In the genomic region with DNA sequence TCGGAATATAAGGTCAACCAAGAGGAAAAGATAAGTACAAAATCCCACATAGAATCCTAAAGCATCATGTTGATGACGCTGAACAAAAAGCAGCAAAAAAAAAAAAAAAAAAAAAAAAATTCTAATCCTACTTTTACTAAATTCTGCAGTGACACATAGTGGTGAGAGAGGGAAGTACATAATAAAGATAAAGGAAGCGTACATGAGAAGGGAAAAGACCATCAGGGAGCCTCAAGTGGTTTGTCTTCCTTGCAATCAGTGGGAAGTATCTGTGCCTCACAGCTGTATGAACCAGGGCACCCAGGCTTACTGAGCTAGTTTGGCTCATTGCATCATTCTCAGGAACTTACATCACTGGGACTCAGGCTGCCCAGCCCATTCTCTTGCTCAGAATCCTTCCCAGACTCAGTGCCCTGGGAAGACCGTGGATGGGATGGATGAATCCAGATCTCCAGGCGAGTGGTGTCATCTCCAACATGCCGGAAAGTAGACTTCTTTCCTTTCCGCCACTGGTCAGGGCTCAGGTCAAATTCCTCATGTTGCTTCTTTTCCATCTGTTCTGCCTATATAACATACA, we compare ENCODE assay signal across 8 cellular contexts. TPM values are rescaled to one million over a fixed set of nuclear protein-coding genes. Genes with fewer than 3 reads are reported as not detected.
DNase-seq lines count a peak whose midpoint lies in the region; ATAC-seq, FAIRE-seq and TF ChIP-seq lines count a peak whose summit lies in the region.

No MANE protein-coding gene starts in this region.

- in situ Hi-C loops in Caki2 (cut with HindIII; ENCODE audit: low pct_unique_long_range_greater_than_20kb, low sequenced_read_pairs): no loop called here

- H3K9me2 ChIP-seq in PC-9 (ENCODE audit: insufficient read depth): no peaks in the 10 kb centered on the region

- no peaks in the 10 kb centered on the region for H3K4me1 ChIP-seq in PC-9 (replicated peaks; ENCODE audit: insufficient read depth)

- peaks cover 12% of the 10 kb centered on the region for H3K36me3 ChIP-seq in PC-9 (ENCODE audit: low read depth)
- H3K36me3 ChIP-seq in bronchial epithelial cell (ENCODE audit: control insufficient read depth, insufficient read depth, low read length): peaks cover 15% of the 10 kb centered on the region
- peaks cover 5% of the 10 kb centered on the region for H3K36me3 ChIP-seq in kidney epithelial cell (ENCODE audit: control insufficient read depth, insufficient read depth, low read length)

- ATAC-seq in HG02759 (IDR thresholded peaks at IDR 0.05; ENCODE audit: unreplicated experiment): no peak

- no peaks in the 10 kb centered on the region for H3K79me2 ChIP-seq in PC-9 (ENCODE audit: low read depth)

- TF ChIP-seq CTCF in PC-9 (conservative IDR thresholded peaks at IDR 0.05): peak; percentile 81
- peak; percentile 20 for TF ChIP-seq CTCF in bronchial epithelial cell (IDR thresholded peaks at IDR 0.05; ENCODE audit: insufficient read depth, low read length, severe bottlenecking)
- peak; percentile 49 for TF ChIP-seq CTCF in kidney epithelial cell (IDR thresholded peaks at IDR 0.05; ENCODE audit: insufficient read depth, low read length, poor library complexity, severe bottlenecking)

- H3F3A ChIP-seq in PC-9 (ENCODE audit: insufficient read depth, low read depth): peaks cover 14% of the 10 kb centered on the region; the same call in 1 of the 2 replicates

- no peak overlapping the region for H3K4me2 ChIP-seq in PC-9

- BruUV-seq in PC-9 (replicated peaks; lab: Mats Ljungman, UMichigan): no TSS peak

- H4K20me1 ChIP-seq in PC-9 (ENCODE audit: insufficient read depth): peaks cover 4% of the 10 kb centered on the region

- DNase-seq in Caki2 (ENCODE audit: low read depth) (peak; percentile 59), HEK293T (ENCODE audit: extremely low spot score) (peak; percentile 46), PC-9 (peak; percentile 6 to 56), bronchial epithelial cell (ENCODE audit: low read depth) (peak; percentile 67), kidney epithelial cell (ENCODE audit: low read depth) (no peak), superior temporal gyrus (ENCODE audit: extremely low spot score) (peak; percentile 82), posterior cingulate gyrus (no peak)

- POLR2A ChIA-PET in HEK293T (lab: Yijun Ruan, JAX) (interaction anchor here (1.7 kb wide), 1 partner anchor 21 kb away, joined by 8 read pairs; the partner anchor contains the start of genes SMG6 and SRR), PC-9 (lab: Charles Lee; ENCODE audit: unreplicated experiment) (no interaction called here)

- CTCF ChIA-PET in HEK293T (lab: Yijun Ruan, JAX): interaction anchor here (0.6 to 0.7 kb wide), 2 partner anchors 17 to 229 kb away, joined by 6 to 8 read pairs; no protein-coding TSS in a partner anchor
- CTCF ChIA-PET in PC-9 (lab: Charles Lee): interaction anchor here (0.6 kb wide), 1 partner anchor 160 kb away, joined by 4 read pairs; no protein-coding TSS in a partner anchor

- H2AFZ ChIP-seq in PC-9: no peak overlapping the region

- H3K27me3 ChIP-seq in PC-9 (ENCODE audit: insufficient read depth, low read depth) (no peaks in the 10 kb centered on the region), bronchial epithelial cell (ENCODE audit: control insufficient read depth, insufficient read depth, low read length) (no peaks in the 10 kb centered on the region), kidney epithelial cell (ENCODE audit: control insufficient read depth, insufficient read depth, low read length) (no peaks in the 10 kb centered on the region)

- FAIRE-seq in bronchial epithelial cell (lab: Jason Lieb, UNC): peak; percentile 28

- H3K9me3 ChIP-seq in PC-9 (ENCODE audit: insufficient read depth, low read depth): no peaks in the 10 kb centered on the region

- 0 out of 2 replicates have a peak overlapping the region, but pooled peaks have one; percentile 23 for H3K27ac ChIP-seq in PC-9

- intact Hi-C loops in PC-9 (cut with micrococcal nuclease; ENCODE audit: unreplicated experiment) (loop anchor here (5.0 to 10.0 kb wide), 2 partner anchors 230 to 388 kb away; no protein-coding TSS in a partner anchor), posterior cingulate gyrus (cut with DNase I) (no loop called here)

- H3K4me3 ChIP-seq in PC-9: no peak overlapping the region
- H3K4me3 ChIP-seq in bronchial epithelial cell (ENCODE audit: low read depth, low read length): no peak overlapping the region
- H3K4me3 ChIP-seq in kidney epithelial cell (ENCODE audit: low read depth, low read length): no peak overlapping the region

TF ChIP-seq in HEK293T, 16 proteins besides CTCF, POLR2A, EP300 and RAD21:
- TF ChIP-seq BHLHE40 (IDR thresholded peaks at IDR 0.05; ENCODE audit: borderline replicate concordance) (no peak), ELF4 (IDR thresholded peaks at IDR 0.05) (no peak), ZNF384 (IDR thresholded peaks at IDR 0.05) (peak; percentile 99)

RNA-seq across cellular contexts. Expression of gene SMG6, which starts 21.2 kb away (rescaled TPM):
- 5.8 and 20.3 TPM in 2 replicates for total RNA-seq in Caki2 (2014; rRNA removed; shearing (Covaris generic); ENCODE audit: low replicate concordance)
- total RNA-seq in PC-9 (2021): 43.1 and 49.4 TPM in 2 replicates
- total RNA-seq in bronchial epithelial cell: 9.2 and 13.4 TPM in 2 replicates
- total RNA-seq in kidney epithelial cell: 34.7 and 48.8 TPM in 2 replicates

RNA-seq across cellular contexts. Expression of gene SRR, which starts 21.4 kb away (rescaled TPM):
- total RNA-seq in Caki2 (2014; rRNA removed; shearing (Covaris generic); ENCODE audit: low replicate concordance): 7.8 and 28.3 TPM in 2 replicates
- 41.8 and 52.3 TPM in 2 replicates for total RNA-seq in PC-9 (2021)
- 10.5 and 13.1 TPM in 2 replicates for total RNA-seq in bronchial epithelial cell
- total RNA-seq in kidney epithelial cell: 10.7 and 24.4 TPM in 2 replicates

RNA-seq across cellular contexts. Expression of gene TSR1, which starts 53.9 kb away (rescaled TPM):
- total RNA-seq in Caki2 (2014; rRNA removed; shearing (Covaris generic); ENCODE audit: low replicate concordance): 23.9 and 29.1 TPM in 2 replicates
- total RNA-seq in PC-9 (2021) (42.3 and 42.5 TPM in 2 replicates), bronchial epithelial cell (55.9 and 72.1 TPM in 2 replicates), kidney epithelial cell (44.8 and 49.1 TPM in 2 replicates)

RNA-seq across cellular contexts. Expression of gene SGSM2, which starts 54.9 kb away (rescaled TPM):
- total RNA-seq in Caki2 (2014; rRNA removed; shearing (Covaris generic); ENCODE audit: low replicate concordance): 16.9 and 26.1 TPM in 2 replicates
- total RNA-seq in PC-9 (2021) (62.0 and 65.7 TPM in 2 replicates), bronchial epithelial cell (13.4 and 18.3 TPM in 2 replicates), kidney epithelial cell (24.7 and 49.4 TPM in 2 replicates)

Comparison
In these comparisons a context has a peak if more than half of its experiments do, and no peak if none do; other contexts are left out.
1. DNase-seq: peak in Caki2 (single experiment), HEK293T (single experiment), PC-9 (2 of 2), bronchial epithelial cell (single experiment) and superior temporal gyrus (single experiment); none in kidney epithelial cell (single experiment) and posterior cingulate gyrus (0 of 10).
2. CTCF ChIP-seq: peak in every context shown above with its lines; median percentile 81 in PC-9; 49 in kidney epithelial cell; 20 in bronchial epithelial cell.